Comparison of ENCODE assay signal across 8 cellular contexts in the genomic region with DNA sequence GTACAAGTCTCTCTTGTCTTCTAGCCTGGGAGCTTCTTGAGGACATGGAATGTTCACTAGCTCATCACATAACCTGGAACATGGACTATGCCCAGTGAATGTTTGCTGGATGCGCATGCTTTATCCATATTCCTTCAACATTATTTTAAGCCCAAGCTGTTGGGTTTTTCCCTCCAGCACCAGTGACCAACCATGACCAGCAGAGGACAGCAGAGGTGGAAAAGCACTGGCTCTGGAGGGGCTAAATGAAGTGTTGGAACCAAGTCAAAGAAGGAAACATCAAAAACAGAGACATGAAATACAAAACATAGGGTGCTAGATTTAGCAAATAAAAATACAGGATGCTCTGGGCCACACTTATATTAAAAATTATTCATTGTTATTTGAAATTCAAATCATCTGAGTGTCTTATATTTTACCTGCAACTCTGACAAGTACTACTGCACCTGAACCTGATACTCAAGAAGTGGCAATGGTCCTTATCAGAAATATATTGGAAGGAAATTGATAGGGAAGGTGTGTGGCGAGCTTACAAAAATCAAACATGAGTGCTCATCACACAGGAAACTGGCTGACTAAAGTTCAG. TPM values are rescaled to one million over a fixed set of nuclear protein-coding genes. Genes with fewer than 3 reads are reported as not detected.
DNase-seq lines count a peak whose midpoint lies in the region; ATAC-seq, FAIRE-seq and TF ChIP-seq lines count a peak whose summit lies in the region.

No MANE protein-coding gene starts in this region.

- dilution Hi-C loops in endothelial cell of umbilical vein (cut with MboI; ENCODE audit: extremely low pct_ligation_motif_present, low sequenced_read_pairs), result no loop called here

- no peak for TF ChIP-seq EP300 in stomach (IDR thresholded peaks at IDR 0.05)

- TF ChIP-seq CTCF in VCaP (conservative IDR thresholded peaks at IDR 0.05) (peak; percentile 84), endothelial cell of umbilical vein (IDR thresholded peaks at IDR 0.05; ENCODE audit: extremely low read depth in 1 of 2, insufficient read depth in 1 of 2, low read depth in 1 of 2, low read length in 2 of 2) (peak; percentile 63 to 69), stomach (IDR thresholded peaks at IDR 0.05) (peak in 5 of 7 experiments; percentile 34 to 61 (median 51))

- no peaks in the 10 kb centered on the region for H4K20me1 ChIP-seq in endothelial cell of umbilical vein (replicated peaks; ENCODE audit: control insufficient read depth, extremely low read depth, insufficient read depth, low read length)

- 20 to 66% (median 27%) methylated on average over 2 of the region's 2 CpGs for WGBS in stomach, 5 donors

- H3K4me3 ChIP-seq in endothelial cell of umbilical vein (replicated peaks in 1 of 3; ENCODE audit: insufficient read depth in 1 of 3, low read depth in 1 of 3, low read length in 3 of 3) (no peak overlapping the region), stomach (no peak overlapping the region)

- H3K9me3 ChIP-seq in endothelial cell of umbilical vein (replicated peaks; ENCODE audit: control insufficient read depth, insufficient read depth, low read length) (no peaks in the 10 kb centered on the region), stomach (no peaks in the 10 kb centered on the region)

- FAIRE-seq in endothelial cell of umbilical vein (lab: Jason Lieb, UNC) (no peak), RCC 7860 (lab: Jason Lieb, UNC) (no peak)

- H3K79me2 ChIP-seq in endothelial cell of umbilical vein (ENCODE audit: control insufficient read depth, insufficient read depth, low read length), result no peaks in the 10 kb centered on the region

- H3K27ac ChIP-seq in VCaP (no peak overlapping the region), endothelial cell of umbilical vein (ENCODE audit: insufficient read depth, low read depth, low read length) (no peak overlapping the region), stomach (no peak overlapping the region)

- no peak overlapping the region for H3K4me2 ChIP-seq in endothelial cell of umbilical vein (ENCODE audit: insufficient read depth, low read length)

- H3K4me1 ChIP-seq in endothelial cell of umbilical vein (ENCODE audit: control insufficient read depth, extremely low read depth, insufficient read depth, low read length) (peaks cover 2% of the 10 kb centered on the region), stomach (no peaks in the 10 kb centered on the region)

- no peaks in the 10 kb centered on the region for H3K9me1 ChIP-seq in endothelial cell of umbilical vein (replicated peaks; ENCODE audit: control insufficient read depth, extremely low read depth, insufficient read depth, low read length)

- no peak for TF ChIP-seq POLR2A in endothelial cell of umbilical vein (IDR thresholded peaks at IDR 0.05; ENCODE audit: low read depth, low read length)
- no peak for TF ChIP-seq POLR2A in stomach (IDR thresholded peaks at IDR 0.05)

- ATAC-seq in HG02870 (IDR thresholded peaks at IDR 0.05; ENCODE audit: unreplicated experiment) (no peak), HG03025 (IDR thresholded peaks at IDR 0.05; ENCODE audit: low FRiP score, unreplicated experiment) (no peak)

- no TSS peak for BruUV-seq in endothelial cell of umbilical vein (replicated peaks; lab: Mats Ljungman, UMichigan)

- POLR2A ChIA-PET in endothelial cell of umbilical vein (lab: Charles Lee), result no interaction called here

- CTCF ChIA-PET in endothelial cell of umbilical vein (lab: Charles Lee), result interaction anchor here (0.8 to 2.6 kb wide), 13 partner anchors 9 to 582 kb away, joined by 3 to 33 read pairs (median 11); partner anchors contain the start of gene HELB

- peak; percentile 33 for DNase-seq in D341Med (ENCODE audit: low spot score)
- DNase-seq in HK-2 (ENCODE audit: unreplicated experiment), result peak; percentile 11
- DNase-seq in endothelial cell of umbilical vein (ENCODE audit: low read depth, low spot score), result peak; percentile 48
- DNase-seq in stomach, result no peak
- DNase-seq in RCC 7860 (ENCODE audit: low spot score), result no peak

- H3K36me3 ChIP-seq in endothelial cell of umbilical vein (ENCODE audit: control insufficient read depth in 2 of 2, extremely low read depth in 1 of 2, insufficient read depth in 2 of 2, low read length in 2 of 2) (no peaks in the 10 kb centered on the region), stomach (no peaks in the 10 kb centered on the region)

- intact Hi-C loops in endothelial cell of umbilical vein (cut with micrococcal nuclease), result loop anchor here (1.0 to 10.0 kb wide), 5 partner anchors 130 to 583 kb away; no protein-coding TSS in a partner anchor
- intact Hi-C loops in stomach (cut with DNase I; ENCODE audit: low total_unique reads), result no loop called here

- peak overlapping the region; percentile 14 for H2AFZ ChIP-seq in endothelial cell of umbilical vein (ENCODE audit: low read depth, low read length)

- H3K9ac ChIP-seq in endothelial cell of umbilical vein (replicated peaks; ENCODE audit: extremely low read depth, insufficient read depth, low read length), result no peak overlapping the region

- no peaks in the 10 kb centered on the region for H3K27me3 ChIP-seq in endothelial cell of umbilical vein (ENCODE audit: control insufficient read depth in 2 of 2, insufficient read depth in 2 of 2, low read length in 2 of 2)
- no peaks in the 10 kb centered on the region for H3K27me3 ChIP-seq in stomach

TF ChIP-seq in endothelial cell of umbilical vein, 7 proteins besides CTCF, POLR2A, EP300 and RAD21:
- no peak for TF ChIP-seq EZH2 (IDR thresholded peaks at IDR 0.05; ENCODE audit: borderline replicate concordance, low read depth, low read length, severe bottlenecking)

RNA-seq across cellular contexts. Expression of gene HELB, which starts 23.1 kb away (rescaled TPM):
- 3.4 and 4.0 TPM in 2 replicates for total RNA-seq in endothelial cell of umbilical vein
- 0.48 and 0.75 TPM in 2 replicates for polyA plus RNA-seq in endothelial cell of umbilical vein
- 0.52 and 0.56 TPM in 2 replicates for polyA plus RNA-seq in endothelial cell of umbilical vein (2011; cell fraction: cytosol; rRNA removed)
- polyA plus RNA-seq in endothelial cell of umbilical vein (2011; cell fraction: nucleus; rRNA removed), result 1.9 and 2.7 TPM in 2 replicates
- 0.48 and 0.92 TPM in 2 replicates for polyA plus RNA-seq in endothelial cell of umbilical vein (2012)
- polyA minus RNA-seq in endothelial cell of umbilical vein, result 2.5 and 4.2 TPM in 2 replicates
- polyA minus RNA-seq in endothelial cell of umbilical vein (2011; cell fraction: cytosol; rRNA and poly(A)+ RNA removed), result 3.3 TPM
- 5.0 and 5.6 TPM in 2 replicates for polyA minus RNA-seq in endothelial cell of umbilical vein (2011; cell fraction: nucleus; rRNA and poly(A)+ RNA removed)
- 10 to 100 TPM in 1 of 5 donors, 1 to 10 TPM in 2, under 1 TPM in 2; 0.58 to 10.1 (median 3.6) TPM for total RNA-seq in stomach
- polyA plus RNA-seq in stomach, result under 1 TPM; 0.31 to 0.50 (median 0.46) TPM

Comparison
In these comparisons a context has a peak if more than half of its experiments do, and no peak if none do; other contexts are left out.
1. DNase-seq: peak in D341Med (single experiment), HK-2 (single experiment) and endothelial cell of umbilical vein (single experiment); none in stomach (single experiment) and RCC 7860 (single experiment).
2. Peak in every context shown above with its lines, with median percentiles within 50 percentile points of each other: CTCF ChIP-seq.